In genomic region chr3:139388961-139389551, GRCh38 we compare ENCODE assay signal across 8 cellular contexts.
DNase-seq lines count a peak whose midpoint lies in the region; ATAC-seq, FAIRE-seq and TF ChIP-seq lines count a peak whose summit lies in the region.

No MANE protein-coding gene starts in this region.

- H3K4me3 Mint-ChIP-seq in dendritic cell treated with granulocyte-macrophage colony-stimulating factor and Interleukin-4, amounts not matched to agents 40 ng/mL and 50 ng/mL, for 4 days = peak overlapping the region; percentile 80

- H3K27me3 ChIP-seq in mucosa of stomach (ENCODE audit: control insufficient read depth, insufficient read depth, low read length) = no peaks in the 10 kb centered on the region

- peak overlapping the region; percentile 99 for H3K9ac ChIP-seq in mucosa of stomach (ENCODE audit: low read length)

- POLR2A ChIA-PET in RWPE1 (lab: Yijun Ruan, JAX; ENCODE audit: low non-redundant PET) = no interaction called here

- peak overlapping the region; percentile 92 for H3K4me3 ChIP-seq in mucosa of stomach (ENCODE audit: low read length)

- intact Hi-C loops in dendritic cell treated with granulocyte-macrophage colony-stimulating factor and Interleukin-4, amounts not matched to agents 40 ng/mL and 50 ng/mL, for 4 days (cut with micrococcal nuclease) = loop anchor here (1.0 to 5.0 kb wide), 3 partner anchors 46 to 1553 kb away; partner anchors contain the start of gene SLC25A36

- TF ChIP-seq CTCF in RWPE1 (conservative IDR thresholded peaks at IDR 0.05; ENCODE audit: low read depth) = no peak

- CTCF ChIA-PET in RWPE1 (lab: Yijun Ruan, JAX) = interaction anchor here (0.6 to 0.7 kb wide), 2 partner anchors 555 to 1779 kb away, joined by 3 to 4 read pairs; partner anchors contain the start of gene PIK3CB

- peak; percentile 20 for ATAC-seq in HG02623 (IDR thresholded peaks at IDR 0.05; ENCODE audit: unreplicated experiment)

- H3K9me3 Mint-ChIP-seq in dendritic cell treated with granulocyte-macrophage colony-stimulating factor and Interleukin-4, amounts not matched to agents 40 ng/mL and 50 ng/mL, for 4 days = no peaks in the 10 kb centered on the region

- peaks cover 29% of the 10 kb centered on the region for H3K4me1 Mint-ChIP-seq in dendritic cell treated with granulocyte-macrophage colony-stimulating factor and Interleukin-4, amounts not matched to agents 40 ng/mL and 50 ng/mL, for 4 days (ENCODE audit: low read depth)

- H3K27ac Mint-ChIP-seq in dendritic cell treated with granulocyte-macrophage colony-stimulating factor and Interleukin-4, amounts not matched to agents 40 ng/mL and 50 ng/mL, for 4 days = peak overlapping the region; percentile 95

- no peaks in the 10 kb centered on the region for H3K36me3 ChIP-seq in mucosa of stomach (ENCODE audit: control insufficient read depth, insufficient read depth, low read length)

- DNase-seq in DMS53 (lab: John Stamatoyannopoulos, UW) = peak; percentile 52
- no peak for DNase-seq in DMS53 treated with DMSO at 0.1 percent for 48 hours (lab: John Stamatoyannopoulos, UW; ENCODE audit: unreplicated experiment)
- DNase-seq in RWPE1 (ENCODE audit: low spot score) = peak; percentile 20
- DNase-seq in urothelium cell line (ENCODE audit: low spot score) = peak; percentile 6
- DNase-seq in activated CD8-positive, alpha-beta memory T cell treated with anti-CD3 and anti-CD28 coated beads, Interleukin-2, amount 50 U/mL, for 4 hours = no peak

- no peak for FAIRE-seq in urothelium cell line (lab: Jason Lieb, UNC)

- H3K36me3 Mint-ChIP-seq in dendritic cell treated with granulocyte-macrophage colony-stimulating factor and Interleukin-4, amounts not matched to agents 40 ng/mL and 50 ng/mL, for 4 days (ENCODE audit: low read depth) = peaks cover 28% of the 10 kb centered on the region

- no peaks in the 10 kb centered on the region for H3K9me3 ChIP-seq in mucosa of stomach (ENCODE audit: control insufficient read depth, low read length)

- no peaks in the 10 kb centered on the region for H3K4me1 ChIP-seq in mucosa of stomach (ENCODE audit: control insufficient read depth, insufficient read depth, low read length)

- H3K27me3 Mint-ChIP-seq in dendritic cell treated with granulocyte-macrophage colony-stimulating factor and Interleukin-4, amounts not matched to agents 40 ng/mL and 50 ng/mL, for 4 days = no peaks in the 10 kb centered on the region

- peak overlapping the region; percentile 97 for H3K27ac ChIP-seq in RWPE1

Comparison
In these comparisons a context has a peak if more than half of its experiments do, and no peak if none do; other contexts are left out.
1. DNase-seq: peak in DMS53 (single experiment), RWPE1 (single experiment) and urothelium cell line (single experiment); none in DMS53 treated with DMSO at 0.1 percent for 48 hours (single experiment) and activated CD8-positive, alpha-beta memory T cell treated with anti-CD3 and anti-CD28 coated beads, Interleukin-2, amount 50 U/mL, for 4 hours (single experiment).